ENCODE assay signal across 30 cellular contexts in genomic region chr4:144655491-144655890, GRCh38. TPM values are rescaled to one million over a fixed set of nuclear protein-coding genes. Genes with fewer than 3 reads are reported as not detected.
"Had no signal": no experiment of that assay in that cellular context is flagged by ENCODE, and none has a peak within 500 bp of the region (broad histone marks: within the 10 kb centered on the region; RNA-seq: fewer than 3 reads in every experiment).

No MANE protein-coding gene starts in this region.

- H3K9me3 ChIP-seq: colonic mucosa, right atrium auricular region, stomach, suprapubic skin, tibial artery, upper lobe of right lung had no signal

- DNase-seq: activated CD4-positive, alpha-beta T cell treated with anti-CD3 and anti-CD28 coated beads, Interleukin-2, amount 50 U/mL, for 1 hour; activated CD8-positive, alpha-beta T cell treated with anti-CD3 and anti-CD28 coated beads for 36 hours; activated naive CD8-positive, alpha-beta T cell treated with anti-CD3 and anti-CD28 coated beads, Interleukin-2, amount 50 U/mL, for 24 hours; activated T-cell treated with anti-CD3 and anti-CD28 coated beads, Interleukin-2, amount 50 U/mL, for 48 hours; cerebellar nuclear complex; colonic mucosa; effector memory CD8-positive, alpha-beta T cell; foreskin melanocyte; kidney glomerular epithelial cell; mesendoderm; natural killer cell; occipital lobe; stimulated activated CD4-positive, alpha-beta T cell treated with anti-CD3 and anti-CD28 coated beads, Interleukin-1b, Interleukin-23, amount 100 ng/mL, for 48 hours; stimulated activated CD4-positive, alpha-beta T cell treated with anti-CD3 and anti-CD28 coated beads, Interleukin-4, amount 100 ng/mL, for 4 hours; stimulated activated CD8-positive, alpha-beta memory T cell treated with anti-CD3 and anti-CD28 coated beads, Interleukin-4, amount 100 ng/mL, for 48 hours; stomach; T-helper 2 cell; tibial artery; upper lobe of right lung had no signal

- H2AFZ ChIP-seq: neural progenitor cell had no signal

- H3K27ac ChIP-seq: colonic mucosa, neural progenitor cell, right atrium auricular region, stomach, suprapubic skin, tibial artery, upper lobe of right lung had no signal

- H3K4me3 ChIP-seq: colonic mucosa, lung, neural progenitor cell, right atrium auricular region, smooth muscle cell, stomach, suprapubic skin, tibial artery, upper lobe of right lung had no signal

- H3K9ac ChIP-seq: neural progenitor cell had no signal

- H3K36me3 ChIP-seq: colonic mucosa, neural progenitor cell, right atrium auricular region, stomach, suprapubic skin, tibial artery, upper lobe of right lung had no signal

- H3K4me2 ChIP-seq: neural progenitor cell, smooth muscle cell had no signal

- H3K27me3 ChIP-seq: colonic mucosa, right atrium auricular region, stomach, tibial artery, upper lobe of right lung had no signal

- H3K4me1 ChIP-seq: colonic mucosa, neural progenitor cell, right atrium auricular region, stomach, suprapubic skin, tibial artery, upper lobe of right lung had no signal

- ATAC-seq: activated CD8-positive, alpha-beta T cell treated with anti-CD3 and anti-CD28 coated beads for 36 hours; activated naive CD8-positive, alpha-beta T cell treated with anti-CD3 and anti-CD28 coated beads, Interleukin-2, amount 50 U/mL, for 24 hours; effector memory CD8-positive, alpha-beta T cell; left lobe of liver; natural killer cell; stimulated activated memory B cell treated with anti-CD40 and anti-IgM and Interleukin-4, amounts not matched to agents 10 μg/mL and 1 μg/mL and 100 μg/mL, for 72 hours; upper lobe of right lung; WTC11 had no signal

RNA-seq across cellular contexts. Expression of gene HHIP, which starts 9.5 kb away (rescaled TPM):
- total RNA-seq: activated CD8-positive, alpha-beta T cell treated with anti-CD3 and anti-CD28 coated beads for 36 hours; activated T-helper 2 cell treated with anti-CD3 and anti-CD28 coated beads, Interferon-gamma antibody, Interleukin-2, Interleukin-4, amounts not matched to agents 10 μg/mL and 5 μg/mL and 100 μg/mL, durations not matched to agents 14 hours and 24 hours and 36 hours; mononuclear cell; natural killer cell had no signal
- polyA plus RNA-seq: esophagus had no signal
